Comparison of ENCODE assay signal across 7 cellular contexts in genomic region chr1:52927219-52928082, GRCh38. TPM values are rescaled to one million over a fixed set of nuclear protein-coding genes. Genes with fewer than 3 reads are reported as not detected.
DNase-seq lines count a peak whose midpoint lies in the region; ATAC-seq and TF ChIP-seq lines count a peak whose summit lies in the region.

A gene with protein sequence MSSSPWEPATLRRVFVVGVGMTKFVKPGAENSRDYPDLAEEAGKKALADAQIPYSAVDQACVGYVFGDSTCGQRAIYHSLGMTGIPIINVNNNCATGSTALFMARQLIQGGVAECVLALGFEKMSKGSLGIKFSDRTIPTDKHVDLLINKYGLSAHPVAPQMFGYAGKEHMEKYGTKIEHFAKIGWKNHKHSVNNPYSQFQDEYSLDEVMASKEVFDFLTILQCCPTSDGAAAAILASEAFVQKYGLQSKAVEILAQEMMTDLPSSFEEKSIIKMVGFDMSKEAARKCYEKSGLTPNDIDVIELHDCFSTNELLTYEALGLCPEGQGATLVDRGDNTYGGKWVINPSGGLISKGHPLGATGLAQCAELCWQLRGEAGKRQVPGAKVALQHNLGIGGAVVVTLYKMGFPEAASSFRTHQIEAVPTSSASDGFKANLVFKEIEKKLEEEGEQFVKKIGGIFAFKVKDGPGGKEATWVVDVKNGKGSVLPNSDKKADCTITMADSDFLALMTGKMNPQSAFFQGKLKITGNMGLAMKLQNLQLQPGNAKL (plus strand): TSS chr1:52927276. CDS start chr1:52927397, 121 bp downstream.

- peaks cover 5% of the 10 kb centered on the region for H3K4me1 ChIP-seq in mucosa of descending colon (ENCODE audit: low read depth)

- H3K36me3 ChIP-seq in mucosa of descending colon (ENCODE audit: low read depth) = no peaks in the 10 kb centered on the region

- DNase-seq in NCI-H82 (lab: John Stamatoyannopoulos, UW) (peak; percentile 84), activated T-cell treated with anti-CD3 and anti-CD28 coated beads for 1 hour (ENCODE audit: low read depth) (peak; percentile 78), epidermal melanocyte (ENCODE audit: insufficient read length, low spot score) (peak; percentile 87), mucosa of descending colon (peak; percentile 82 to 90 (median 90))
- DNase-seq in stimulated activated CD8-positive, alpha-beta memory T cell treated with anti-CD3 and anti-CD28 coated beads, Interleukin-2, amount 100 ng/mL, for 48 hours (ENCODE audit: low read depth in 2 of 2) = peak; percentile 73 to 78

- TF ChIP-seq POLR2A in GM18505 (IDR thresholded peaks at IDR 0.05; ENCODE audit: borderline replicate concordance, extremely low read depth, insufficient read depth, insufficient read length) = peak; percentile 55

- no peaks in the 10 kb centered on the region for H3K9me3 ChIP-seq in mucosa of descending colon

- ATAC-seq in GM18505 (IDR thresholded peaks at IDR 0.05; ENCODE audit: unreplicated experiment) (peak; percentile 68), HG03139 (IDR thresholded peaks at IDR 0.05; ENCODE audit: unreplicated experiment) (peak; percentile 80), mucosa of descending colon (peak; percentile 96)

- no peak for TF ChIP-seq CTCF in mucosa of descending colon (IDR thresholded peaks at IDR 0.05)

- intact Hi-C loops in mucosa of descending colon (cut with DNase I, micrococcal nuclease) = no loop called here

- H3K4me3 ChIP-seq in mucosa of descending colon = peak within 1 kb of the TSS; percentile 55

RNA-seq across cellular contexts. Expression of the gene that starts here (rescaled TPM):
- 100 to 1,000 TPM; 228 to 272 (median 267) TPM for total RNA-seq in mucosa of descending colon

Comparison
In these comparisons a context has a peak if more than half of its experiments do, and no peak if none do; other contexts are left out.
1. Peak in every context shown above with its lines: DNase-seq, ATAC-seq and H3K4me3 ChIP-seq.